ENCODE assay signal across 14 cellular contexts in the genomic region with DNA sequence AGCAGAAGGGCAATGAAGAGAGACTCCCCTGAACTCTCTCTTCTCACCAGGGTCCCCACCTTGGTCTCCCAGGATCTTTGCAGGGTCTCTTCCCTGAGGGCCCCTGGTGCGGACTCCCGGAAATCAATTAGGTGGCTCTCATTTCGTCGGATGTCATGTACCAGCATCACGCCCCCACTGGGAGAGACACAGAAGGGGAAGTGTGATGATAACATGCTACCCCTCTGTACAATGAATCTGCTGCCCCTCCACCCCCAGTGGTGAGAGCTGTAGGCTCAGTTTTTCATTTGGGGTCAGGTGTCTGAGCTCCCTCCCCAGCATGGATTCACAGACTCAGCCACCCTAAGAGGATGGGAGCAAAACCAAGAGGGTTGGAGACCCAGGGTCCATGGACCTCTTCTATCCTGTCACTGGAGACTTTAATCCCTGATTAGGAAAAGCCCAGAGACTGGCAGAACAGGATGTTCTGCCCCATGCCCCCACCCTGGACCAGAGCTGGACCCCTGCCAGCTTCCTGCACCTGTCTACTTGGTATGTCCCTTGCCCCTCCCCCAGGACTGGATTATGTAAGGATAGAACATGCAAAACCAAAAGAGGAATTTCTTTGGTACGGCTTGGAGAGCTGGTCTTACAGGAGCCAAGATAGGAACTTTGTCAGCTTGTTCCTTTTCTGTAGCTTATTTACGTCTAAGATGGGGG. TPM values are rescaled to one million over a fixed set of nuclear protein-coding genes. Genes with fewer than 3 reads are reported as not detected.
DNase-seq lines count a peak whose midpoint lies in the region; ATAC-seq and TF ChIP-seq lines count a peak whose summit lies in the region.
"Had no signal": no experiment of that assay in that cellular context is flagged by ENCODE, and none has a peak within 500 bp of the region (broad histone marks: within the 10 kb centered on the region; RNA-seq: fewer than 3 reads in every experiment).

No MANE protein-coding gene starts in this region.

- H3K36me3 ChIP-seq in HEK293 (ENCODE audit: control insufficient read depth in 2 of 2, insufficient read depth in 1 of 2, low read length in 2 of 2) (peaks cover 0 to 68% of the 10 kb centered on the region in 2 experiments; a peak in 2 of 3 replicates), PC-3 (ENCODE audit: low read depth, low read length) (no peaks in the 10 kb centered on the region), ascending aorta (peaks cover 32 to 55% of the 10 kb centered on the region in 2 donors), neuronal stem cell (replicated peaks in 1 of 2; ENCODE audit: control insufficient read depth in 2 of 2, insufficient read depth in 2 of 2, low read length in 2 of 2) (peaks cover 27 to 79% of the 10 kb centered on the region in 2 donors)

- H3K4me3 ChIP-seq in HEK293 (ENCODE audit: low read depth, low read length) (no peak overlapping the region), PC-3 (ENCODE audit: low read length) (no peak overlapping the region), ascending aorta (no peak overlapping the region), neuronal stem cell (ENCODE audit: low read length in 2 of 2) (no peak overlapping the region)
- H3K4me3 ChIP-seq: esophagus muscularis mucosa, heart left ventricle had no signal

- TF ChIP-seq CTCF in HEK293 (tag by site-specific recombination; IDR thresholded peaks at IDR 0.05) (no peak), PC-3 (conservative IDR thresholded peaks at IDR 0.05; ENCODE audit: low read depth, low read length) (no peak), ascending aorta (IDR thresholded peaks at IDR 0.05) (no peak)

- H3K14ac ChIP-seq in neuronal stem cell (ENCODE audit: low read length) = no peak overlapping the region

- no CpG with 5 or more reads among the region's 7 CpGs for WGBS in neuronal stem cell (ENCODE audit: extremely low coverage in 2 of 2, insufficient read length in 2 of 2, insufficient replicate concordance in 1 of 2), 2 donors

- H3K4me2 ChIP-seq in PC-3 (ENCODE audit: low read length) (no peak overlapping the region), neuronal stem cell (ENCODE audit: insufficient read depth, low read length, poor library complexity, severe bottlenecking) (no peak overlapping the region)

- H3K23ac ChIP-seq in neuronal stem cell (ENCODE audit: low read depth, low read length, poor library complexity) = no peak overlapping the region

- no peak overlapping the region for H3K4ac ChIP-seq in neuronal stem cell (ENCODE audit: low read length)

- no peak overlapping the region for H2BK15ac ChIP-seq in neuronal stem cell (ENCODE audit: low read length)

- no peaks in the 10 kb centered on the region for H3K79me2 ChIP-seq in PC-3 (ENCODE audit: low read length)

- H3K9me3 ChIP-seq in HEK293 (ENCODE audit: control insufficient read depth, insufficient read depth, low read depth, low read length) (no peaks in the 10 kb centered on the region), PC-3 (ENCODE audit: low read length) (no peaks in the 10 kb centered on the region), ascending aorta (no peaks in the 10 kb centered on the region), neuronal stem cell (replicated peaks in 1 of 2; ENCODE audit: control insufficient read depth in 2 of 2, insufficient read depth in 1 of 2, low read depth in 1 of 2, low read length in 2 of 2) (no peaks in the 10 kb centered on the region)
- H3K9me3 ChIP-seq: esophagus muscularis mucosa, heart left ventricle had no signal

- H2AK5ac ChIP-seq in neuronal stem cell (ENCODE audit: low read depth, low read length) = no peak overlapping the region

- intact Hi-C loops in PC-3 (cut with micrococcal nuclease) (no loop called here), ascending aorta (cut with DNase I) (no loop called here)

- H3K18ac ChIP-seq in neuronal stem cell (ENCODE audit: low read length) = no peak overlapping the region

- H3F3A ChIP-seq in PC-3 (ENCODE audit: low read length, unreplicated experiment) = no peaks in the 10 kb centered on the region

- H3K27ac ChIP-seq in HEK293 (ENCODE audit: extremely low read depth, low read depth, low read length) (no peak overlapping the region), PC-3 (ENCODE audit: low read length) (no peak overlapping the region), ascending aorta (no peak overlapping the region), neuronal stem cell (replicated peaks; ENCODE audit: low read length) (no peak overlapping the region)
- H3K27ac ChIP-seq: esophagus muscularis mucosa, heart left ventricle had no signal

- H2BK12ac ChIP-seq in neuronal stem cell (ENCODE audit: low read length) = no peak overlapping the region

- CTCF ChIA-PET in HEK293 (lab: Yijun Ruan, JAX) (no interaction called here), PC-3 (lab: Charles Lee) (no interaction called here)

- no peak overlapping the region for H4K91ac ChIP-seq in neuronal stem cell (ENCODE audit: low read depth, low read length, poor library complexity)

- no peak overlapping the region for H2BK5ac ChIP-seq in neuronal stem cell (ENCODE audit: low read length)

- H3K79me1 ChIP-seq in neuronal stem cell (ENCODE audit: low read depth, low read length) = peaks cover 2% of the 10 kb centered on the region

- ATAC-seq in PC-3 (no peak), GM18519 (IDR thresholded peaks at IDR 0.05; ENCODE audit: low FRiP score, unreplicated experiment) (no peak)
- ATAC-seq: heart left ventricle had no signal

- no peaks in the 10 kb centered on the region for H3K9me2 ChIP-seq in PC-3 (replicated peaks; ENCODE audit: low read length)

- H4K20me1 ChIP-seq in PC-3 (ENCODE audit: low read length) = no peaks in the 10 kb centered on the region

- no peak overlapping the region for H2BK120ac ChIP-seq in neuronal stem cell (ENCODE audit: low read depth, low read length)

- H2AFZ ChIP-seq in PC-3 (ENCODE audit: low read length) (no peak overlapping the region), neuronal stem cell (ENCODE audit: low read length) (no peak overlapping the region)

- no peak overlapping the region for H4K8ac ChIP-seq in neuronal stem cell (ENCODE audit: low read depth, low read length)

- H3K4me1 ChIP-seq in HEK293 (ENCODE audit: control insufficient read depth, insufficient read depth, low read length) (no peaks in the 10 kb centered on the region), PC-3 (ENCODE audit: insufficient read depth, low read length) (no peaks in the 10 kb centered on the region), ascending aorta (no peaks in the 10 kb centered on the region), neuronal stem cell (ENCODE audit: control insufficient read depth in 2 of 2, insufficient read depth in 1 of 2, low read depth in 1 of 2, low read length in 2 of 2) (peaks cover 0 to 2% of the 10 kb centered on the region in 2 donors)

- H3K9ac ChIP-seq in PC-3 (ENCODE audit: low read length) (no peak overlapping the region), neuronal stem cell (ENCODE audit: low read depth, low read length, poor library complexity) (no peak overlapping the region)

- H3K27me3 ChIP-seq in PC-3 (ENCODE audit: low read length) = no peaks in the 10 kb centered on the region
- H3K27me3 ChIP-seq in ascending aorta = no peaks in the 10 kb centered on the region
- H3K27me3 ChIP-seq in neuronal stem cell (ENCODE audit: control insufficient read depth in 3 of 3, insufficient read depth in 3 of 3, low read depth in 1 of 3, low read length in 3 of 3) = no peaks in the 10 kb centered on the region
- H3K27me3 ChIP-seq: esophagus muscularis mucosa, heart left ventricle had no signal

- BruUV-seq in PC-3 (replicated peaks; lab: Mats Ljungman, UMichigan) = no TSS peak

- POLR2A ChIA-PET in HEK293 (lab: Yijun Ruan, JAX) (no interaction called here), PC-3 (lab: Charles Lee; ENCODE audit: unreplicated experiment) (no interaction called here)

- peak; percentile 92 for DNase-seq in COLO668 (lab: John Stamatoyannopoulos, UW; ENCODE audit: unreplicated experiment)
- DNase-seq in PC-3 = peak; percentile 57
- peak; percentile 56 for DNase-seq in mucosa of gallbladder (ENCODE audit: low spot score)
- no peak for DNase-seq in ascending aorta (ENCODE audit: low spot score in 2 of 2)
- no peak for DNase-seq in neuronal stem cell (ENCODE audit: low spot score)
- no peak for DNase-seq in NCI-H446 (lab: John Stamatoyannopoulos, UW)
- DNase-seq: activated CD4-positive, alpha-beta T cell treated with anti-CD3 and anti-CD28 coated beads, Interleukin-2, amount 50 U/mL, for 1 hour; anterior cingulate cortex; cortex of kidney; heart left ventricle; NCI-H2171 had no signal

TF ChIP-seq in HEK293, 187 proteins besides CTCF, POLR2A, EP300 and RAD21 (continues in another document):
- TF ChIP-seq ZNF16 (tag by site-specific recombination; IDR thresholded peaks at IDR 0.05; ENCODE audit: low read depth) = no peak

RNA-seq across cellular contexts. Expression of gene GGT7, which starts 11.1 kb away (rescaled TPM):
- total RNA-seq in PC-3 (2014; rRNA removed) (1.5 and 3.2 TPM in 2 replicates), mucosa of gallbladder (40.6 TPM), ascending aorta (25.5 TPM)
- polyA plus RNA-seq in neuronal stem cell (2013, experiment 1 of 2) = 16.8 TPM
- 17.9 TPM for polyA plus RNA-seq in neuronal stem cell (2013, experiment 2 of 2)

RNA-seq across cellular contexts. Expression of gene ACSS2, which starts 14.9 kb away (rescaled TPM):
- total RNA-seq in PC-3 (2014; rRNA removed) = 78.9 and 125 TPM in 2 replicates
- total RNA-seq in mucosa of gallbladder = 98.1 TPM
- 156 TPM for total RNA-seq in ascending aorta
- polyA plus RNA-seq in neuronal stem cell (2013, experiment 1 of 2) = 31.8 TPM
- 32.1 TPM for polyA plus RNA-seq in neuronal stem cell (2013, experiment 2 of 2)

RNA-seq across cellular contexts. Expression of gene NCOA6, which starts 36.1 kb away (rescaled TPM):
- total RNA-seq in PC-3 (2014; rRNA removed) (9.8 and 10.2 TPM in 2 replicates), mucosa of gallbladder (33.5 TPM), ascending aorta (21.6 TPM)
- polyA plus RNA-seq in neuronal stem cell (2013, experiment 1 of 2) = 34.3 TPM
- polyA plus RNA-seq in neuronal stem cell (2013, experiment 2 of 2) = 34.6 TPM

Comparison
In these comparisons a context has a peak if more than half of its experiments do, and no peak if none do; other contexts are left out.
1. DNase-seq: peak in COLO668 (single experiment), PC-3 (single experiment) and mucosa of gallbladder (single experiment); none in ascending aorta (0 of 2), neuronal stem cell (single experiment) and NCI-H446 (0 of 2).